8 cellular contexts compared by ENCODE assay signal in the genomic region with DNA sequence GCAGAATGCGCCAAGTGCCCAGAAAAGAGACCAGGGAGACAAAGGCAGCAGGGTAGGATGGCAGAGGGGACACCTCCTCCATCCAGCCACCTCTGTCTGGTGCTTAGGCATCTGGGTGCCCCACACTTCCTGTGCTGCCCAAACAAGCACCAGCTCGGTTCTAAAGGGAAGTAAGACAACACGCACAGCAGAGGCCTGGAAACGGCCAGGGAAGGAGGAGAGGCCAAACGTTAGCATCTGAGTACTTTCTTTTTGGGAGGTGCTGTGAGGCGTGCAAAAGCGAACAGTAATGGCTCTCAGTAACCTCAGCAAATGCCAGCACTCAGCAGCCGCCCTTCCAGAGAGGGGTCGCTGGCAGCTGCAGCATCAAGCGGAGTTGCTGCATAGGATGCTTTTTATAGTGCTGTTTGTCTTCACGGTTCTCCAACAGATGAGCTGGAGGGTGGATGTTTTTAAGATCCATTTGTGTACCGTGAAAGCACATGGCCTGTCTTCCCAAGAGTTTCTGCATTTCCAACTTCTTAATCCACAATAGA.
A peak's percentile ranks its signal among the peaks of the same experiment; 100 is the strongest.
DNase-seq lines count a peak whose midpoint lies in the region; ATAC-seq and TF ChIP-seq lines count a peak whose summit lies in the region.

No MANE protein-coding gene starts in this region.

- ATAC-seq in HG03097 (IDR thresholded peaks at IDR 0.05; ENCODE audit: low FRiP score, unreplicated experiment), result peak; percentile 51
- ATAC-seq in HG02973 (IDR thresholded peaks at IDR 0.05; ENCODE audit: unreplicated experiment), result no peak
- ATAC-seq in omental fat pad (ENCODE audit: low FRiP score), result no peak
- no peak for ATAC-seq in GM21526 (IDR thresholded peaks at IDR 0.05; ENCODE audit: low FRiP score, unreplicated experiment)

- H3K4me3 ChIP-seq in astrocyte of the spinal cord (ENCODE audit: low read depth, low read length), result no peak overlapping the region
- H3K4me3 ChIP-seq in MG63, result no peak overlapping the region

- in situ Hi-C loops in astrocyte of the spinal cord (cut with HindIII; ENCODE audit: low sequenced_read_pairs), result no loop called here

- DNase-seq in COLO668 (lab: John Stamatoyannopoulos, UW; ENCODE audit: unreplicated experiment) (peak; percentile 24), astrocyte of the spinal cord (ENCODE audit: low read depth, low spot score) (peak; percentile 15), MG63 (no peak), omental fat pad (ENCODE audit: low spot score) (no peak)

- H3K9me3 Mint-ChIP-seq in nephron, result no peaks in the 10 kb centered on the region

- no peak for TF ChIP-seq CTCF in astrocyte of the spinal cord (IDR thresholded peaks at IDR 0.05; ENCODE audit: low read depth, low read length)
- no peak for TF ChIP-seq CTCF in nephron (IDR thresholded peaks at IDR 0.05; ENCODE audit: unreplicated experiment in 3 of 3)
- no peak for TF ChIP-seq CTCF in omental fat pad (IDR thresholded peaks at IDR 0.05)

- H3K9me3 ChIP-seq in MG63, result no peaks in the 10 kb centered on the region

- no peaks in the 10 kb centered on the region for H3K27me3 ChIP-seq in MG63

- peaks cover 48% of the 10 kb centered on the region for H3K4me1 Mint-ChIP-seq in nephron

- H3K4me3 Mint-ChIP-seq in nephron, result peak overlapping the region in 1 of 3 experiments; percentile 55

- H3K27me3 Mint-ChIP-seq in nephron (ENCODE audit: low read depth), result peaks cover 35% of the 10 kb centered on the region

- no peaks in the 10 kb centered on the region for H3K36me3 ChIP-seq in MG63

- H3K27ac Mint-ChIP-seq in nephron, result peak overlapping the region; percentile 70 to 79 (median 76)

- no peaks in the 10 kb centered on the region for H3K36me3 Mint-ChIP-seq in nephron (ENCODE audit: low read depth)

Comparison
In these comparisons a context has a peak if more than half of its experiments do, and no peak if none do; other contexts are left out.
1. DNase-seq: peak in COLO668 (single experiment) and astrocyte of the spinal cord (single experiment); none in MG63 (single experiment) and omental fat pad (single experiment).